ENCODE assay signal across 25 cellular contexts in genomic region chr6:36499918-36500317, GRCh38. TPM values are rescaled to one million over a fixed set of nuclear protein-coding genes. Genes with fewer than 3 reads are reported as not detected.
"Had no signal": no experiment of that assay in that cellular context is flagged by ENCODE, and none has a peak within 500 bp of the region (broad histone marks: within the 10 kb centered on the region; RNA-seq: fewer than 3 reads in every experiment).

No MANE protein-coding gene starts in this region.

- H3K9me3 Mint-ChIP-seq: activated B cell treated with CpG ODN at 0.5 μM for 24 hours; activated naive CD4-positive, alpha-beta T cell treated with anti-CD3 and anti-CD28 coated beads, Interleukin-2, amount 50 U/mL, for 72 hours; endodermal cell; mesothelial cell of epicardium; naive thymus-derived CD8-positive, alpha-beta T cell had no signal

- ATAC-seq: activated CD4-positive, alpha-beta T cell treated with anti-CD3 and anti-CD28 coated beads for 36 hours; activated naive CD4-positive, alpha-beta T cell treated with anti-CD3 and anti-CD28 coated beads, Interleukin-2, amount 50 U/mL, for 72 hours; heart right ventricle; left lobe of liver; naive thymus-derived CD8-positive, alpha-beta T cell had no signal

- DNase-seq: activated B cell treated with CpG ODN at 0.5 μM for 24 hours; activated CD4-positive, alpha-beta T cell treated with anti-CD3 and anti-CD28 coated beads for 36 hours; activated CD4-positive, alpha-beta T cell treated with anti-CD3 and anti-CD28 coated beads, Interleukin-2, amount 50 U/mL, for 4 hours; activated CD8-positive, alpha-beta memory T cell treated with anti-CD3 and anti-CD28 coated beads, Interleukin-2, amount 50 U/mL, for 48 hours; activated gamma-delta T cell; activated T-cell treated with anti-CD3 and anti-CD28 coated beads, Interleukin-2, amount 50 U/mL, for 48 hours; cerebellar nuclear complex; endodermal cell; heart right ventricle; kidney; naive thymus-derived CD8-positive, alpha-beta T cell; sigmoid colon; stimulated activated CD4-positive, alpha-beta T cell treated with anti-CD3 and anti-CD28 coated beads, Interleukin-2, amount 100 ng/mL, for 48 hours; stimulated activated naive CD4-positive, alpha-beta T cell; T-helper 9 cell; testis; trophoblast cell had no signal

- FAIRE-seq: kidney had no signal

- H3K4me3 Mint-ChIP-seq: activated B cell treated with CpG ODN at 0.5 μM for 24 hours; activated CD4-positive, alpha-beta T cell treated with anti-CD3 and anti-CD28 coated beads for 36 hours; endodermal cell; mesothelial cell of epicardium had no signal

- H3K27ac Mint-ChIP-seq: activated B cell treated with CpG ODN at 0.5 μM for 24 hours; activated CD4-positive, alpha-beta T cell treated with anti-CD3 and anti-CD28 coated beads for 36 hours; endodermal cell; mesothelial cell of epicardium had no signal

- H3K9me3 ChIP-seq: heart right ventricle, sigmoid colon, testis, vagina had no signal

- H3K4me1 ChIP-seq: heart right ventricle, sigmoid colon, testis, vagina had no signal

- H3K4me1 Mint-ChIP-seq: activated B cell treated with CpG ODN at 0.5 μM for 24 hours, mesothelial cell of epicardium had no signal

- H3K4me3 ChIP-seq: coronary artery, heart right ventricle, lung, sigmoid colon, testis, vagina had no signal

- H3K27me3 ChIP-seq: heart right ventricle, sigmoid colon, testis, vagina had no signal

- H3K27ac ChIP-seq: coronary artery, heart right ventricle, sigmoid colon, testis, vagina had no signal

- H3K27me3 Mint-ChIP-seq: activated B cell treated with CpG ODN at 0.5 μM for 24 hours; activated CD4-positive, alpha-beta T cell treated with anti-CD3 and anti-CD28 coated beads for 36 hours; naive thymus-derived CD8-positive, alpha-beta T cell had no signal

RNA-seq across cellular contexts. Expression of gene PXT1, which starts 57.3 kb away (rescaled TPM):
- total RNA-seq: mesothelial cell of epicardium, posterior vena cava, renal cortical epithelial cell, sigmoid colon, vagina had no signal
- polyA plus RNA-seq: naive thymus-derived CD8-positive, alpha-beta T cell; sigmoid colon had no signal
